In genomic region chr9:36486933-36487481, GRCh38 we compare ENCODE assay signal across 1 cellular context.
TF ChIP-seq lines count a peak whose summit lies in the region.

No MANE protein-coding gene starts in this region.

TF ChIP-seq in GM12878, 131 proteins besides CTCF, POLR2A, EP300 and RAD21 (continued from another document):
- TF ChIP-seq POU2F2 (IDR thresholded peaks at IDR 0.05; ENCODE audit: borderline replicate concordance, low read depth, low read length) (0 out of 3 replicates have a peak, but pooled peaks have one; percentile 29), TCF3 (IDR thresholded peaks at IDR 0.05; ENCODE audit: borderline replicate concordance, insufficient read depth, low read depth, low read length) (no peak), IRF3 (IDR thresholded peaks at IDR 0.05) (no peak), IRF5 (IDR thresholded peaks at IDR 0.05; ENCODE audit: borderline replicate concordance) (no peak), ATF2 (IDR thresholded peaks at IDR 0.05; ENCODE audit: low read length) (no peak), CHD1 (IDR thresholded peaks at IDR 0.05; ENCODE audit: low read depth, low read length) (no peak), MEF2A (IDR thresholded peaks at IDR 0.05; ENCODE audit: insufficient read depth, low read depth, low read length) (no peak), NKRF (conservative IDR thresholded peaks at IDR 0.05) (0 out of 2 replicates have a peak, but pooled peaks have one; percentile 52), TCF12 (IDR thresholded peaks at IDR 0.05; ENCODE audit: low read depth, low read length) (no peak), RELB (IDR thresholded peaks at IDR 0.05; ENCODE audit: low read depth) (no peak), ZNF217 (IDR thresholded peaks at IDR 0.05) (no peak), BACH1 (IDR thresholded peaks at IDR 0.05; ENCODE audit: borderline replicate concordance) (no peak), PAX5 (IDR thresholded peaks at IDR 0.05; ENCODE audit: borderline replicate concordance, low read depth, low read length) (no peak), BRCA1 (IDR thresholded peaks at IDR 0.05; ENCODE audit: low read depth, low read length) (no peak), ZNF207 (IDR thresholded peaks at IDR 0.05; ENCODE audit: borderline replicate concordance) (no peak), ATF7 (IDR thresholded peaks at IDR 0.05; ENCODE audit: low read depth) (no peak), BCL3 (IDR thresholded peaks at IDR 0.05; ENCODE audit: borderline replicate concordance, insufficient read depth, low read depth, low read length, poor library complexity, severe bottlenecking) (no peak), PBX3 (IDR thresholded peaks at IDR 0.05; ENCODE audit: insufficient replicate concordance, low read depth, low read length) (no peak), YY1 (IDR thresholded peaks at IDR 0.05; ENCODE audit: low read depth, low read length) (no peak), DPF2 (IDR thresholded peaks at IDR 0.05) (peak; percentile 35; the same call in 1 of the 2 replicates), E2F8 (IDR thresholded peaks at IDR 0.05; ENCODE audit: low read depth, partially characterized antibody) (no peak)
